8 cellular contexts compared by ENCODE assay signal in the genomic region with DNA sequence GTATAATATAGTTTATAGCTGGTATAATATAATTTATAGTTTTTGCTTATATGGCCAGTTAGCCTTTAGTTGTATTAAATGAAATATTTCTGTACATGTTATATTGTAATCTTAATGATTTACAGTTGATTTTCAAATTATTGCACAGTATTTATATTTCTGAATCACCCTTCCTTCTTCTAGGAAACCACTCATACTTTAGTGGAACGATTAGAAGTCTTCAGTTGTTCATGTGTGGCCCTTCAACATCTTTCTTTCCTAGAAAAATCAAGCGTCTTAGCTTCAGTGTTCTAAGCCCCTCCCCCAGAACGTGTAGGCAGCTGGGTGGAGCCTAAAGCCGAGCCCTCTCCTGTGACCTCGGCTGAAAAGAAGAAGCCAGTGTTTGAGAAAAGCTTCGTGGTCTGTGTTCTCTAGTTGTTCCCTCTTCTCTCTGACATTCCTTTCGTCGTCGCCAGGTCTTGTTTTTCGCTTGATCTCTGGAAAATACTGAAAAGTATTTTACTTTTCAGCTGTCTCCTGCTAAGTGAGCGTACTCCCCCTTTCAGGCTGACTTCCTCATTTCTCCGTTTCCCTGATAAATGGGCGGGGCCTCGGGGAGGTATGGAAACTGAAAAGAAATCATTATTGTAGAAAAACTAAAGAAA. TPM values are rescaled to one million over a fixed set of nuclear protein-coding genes. Genes with fewer than 3 reads are reported as not detected.
DNase-seq lines count a peak whose midpoint lies in the region; ATAC-seq and TF ChIP-seq lines count a peak whose summit lies in the region.

A gene with protein sequence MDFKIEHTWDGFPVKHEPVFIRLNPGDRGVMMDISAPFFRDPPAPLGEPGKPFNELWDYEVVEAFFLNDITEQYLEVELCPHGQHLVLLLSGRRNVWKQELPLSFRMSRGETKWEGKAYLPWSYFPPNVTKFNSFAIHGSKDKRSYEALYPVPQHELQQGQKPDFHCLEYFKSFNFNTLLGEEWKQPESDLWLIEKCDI (plus strand): TSS at position 342 of the 644 bp plus-strand sequence. CDS start 6,459 bp downstream, outside the sequence.

- H2AFZ ChIP-seq in KMS-11 (ENCODE audit: low read depth), result peak within 1 kb of the TSS; percentile 51; the same call in 1 of the 2 replicates

- no peak within 1 kb of the TSS for H3K4me3 ChIP-seq in KMS-11 (IDR thresholded peaks at IDR 0.05; ENCODE audit: insufficient read depth, low read depth, low read length)
- peak within 1 kb of the TSS; percentile 79 for H3K4me3 ChIP-seq in psoas muscle
- H3K4me3 ChIP-seq in urinary bladder (ENCODE audit: low read depth, low read length), result peak within 1 kb of the TSS; percentile 44

- intact Hi-C loops in left cardiac atrium (cut with DNase I), result loop anchor here in 1 of 2 donors (10.0 kb wide), 1 partner anchor 541 kb away; no protein-coding TSS in a partner anchor
- intact Hi-C loops in psoas muscle (cut with DNase I), result no loop called here

- H3K27me3 ChIP-seq in KMS-11 (ENCODE audit: insufficient read depth, low read depth) (no peaks in the 10 kb centered on the region), psoas muscle (ENCODE audit: insufficient read depth in 3 of 3, low read length in 2 of 3) (no peaks in the 10 kb centered on the region)

- peaks cover 20% of the 10 kb centered on the region for H3K79me2 ChIP-seq in KMS-11 (ENCODE audit: insufficient read depth, low read depth)

- H3K4me2 ChIP-seq in KMS-11, result peak within 1 kb of the TSS; percentile 54; the same call in 1 of the 2 replicates

- peak within 1 kb of the TSS; percentile 23; the same call in 1 of the 2 replicates for H3K9ac ChIP-seq in KMS-11

- H3K36me3 ChIP-seq in KMS-11 (ENCODE audit: insufficient read depth), result no peaks in the 10 kb centered on the region
- no peaks in the 10 kb centered on the region for H3K36me3 ChIP-seq in psoas muscle (ENCODE audit: insufficient read depth in 1 of 2, low read depth in 1 of 2)
- no peaks in the 10 kb centered on the region for H3K36me3 ChIP-seq in urinary bladder (ENCODE audit: insufficient read depth)

- peak; percentile 83 for DNase-seq in ELR (ENCODE audit: low read depth)
- peak; percentile 55 for DNase-seq in SW480 (ENCODE audit: low spot score)
- peak; percentile 76 for DNase-seq in amniotic epithelial cell (ENCODE audit: low read depth)
- peak; percentile 74 for DNase-seq in left cardiac atrium
- peak; percentile 44 to 65 for DNase-seq in psoas muscle

- 8 to 11% (median 9%) methylated on average over 14 of the region's 14 CpGs for WGBS in psoas muscle, 3 donors
- WGBS in urinary bladder, result 11% methylated on average over 14 of the region's 14 CpGs

- H3K27ac ChIP-seq in KMS-11 (no peak within 1 kb of the TSS), psoas muscle (peak within 1 kb of the TSS; percentile 90), urinary bladder (ENCODE audit: low read depth) (peak within 1 kb of the TSS; percentile 30)

- ATAC-seq in GM21786 (IDR thresholded peaks at IDR 0.05; ENCODE audit: unreplicated experiment) (peak; percentile 44), left cardiac atrium (peak; percentile 46 to 61), psoas muscle (peak in 3 of 4 donors; percentile 45 to 60 (median 57))

- no peaks in the 10 kb centered on the region for H4K20me1 ChIP-seq in KMS-11 (ENCODE audit: insufficient read depth)

- H3K4me1 ChIP-seq in KMS-11 (ENCODE audit: low read depth, poor library complexity, severe bottlenecking) (peaks cover 21% of the 10 kb centered on the region), psoas muscle (peaks cover 29% of the 10 kb centered on the region), urinary bladder (ENCODE audit: insufficient read depth) (no peaks in the 10 kb centered on the region)

- H3K9me3 ChIP-seq in psoas muscle, result no peaks in the 10 kb centered on the region

- TF ChIP-seq CTCF in KMS-11 (conservative IDR thresholded peaks at IDR 0.05; ENCODE audit: low read depth, low read length) (no peak), psoas muscle (IDR thresholded peaks at IDR 0.05) (no peak)

RNA-seq across cellular contexts. Expression of the gene that starts here (rescaled TPM):
- total RNA-seq in left cardiac atrium (1 to 10 TPM; 3.8 to 5.3 TPM), psoas muscle (1 to 10 TPM; 1.7 to 2.3 (median 1.8) TPM), urinary bladder (23.3 TPM)
- polyA plus RNA-seq in psoas muscle (1 to 10 TPM; 1.4 to 3.1 (median 1.7) TPM), urinary bladder (4.4 TPM)
